10 cellular contexts compared by ENCODE assay signal in the genomic region with DNA sequence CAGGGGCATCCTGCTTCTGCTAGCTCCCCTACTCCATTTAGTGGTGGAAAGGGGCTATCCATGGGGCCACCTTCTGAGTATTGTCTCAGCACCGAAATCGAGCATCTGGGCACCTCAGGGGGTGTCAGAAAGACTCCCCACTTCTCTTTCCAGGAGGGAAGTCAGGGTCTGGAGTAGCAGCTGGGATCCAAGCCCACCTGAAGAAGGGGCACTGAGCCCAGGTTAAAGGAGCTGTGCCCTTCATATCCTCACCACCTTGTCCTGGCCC. TPM values are rescaled to one million over a fixed set of nuclear protein-coding genes. Genes with fewer than 3 reads are reported as not detected.
DNase-seq lines count a peak whose midpoint lies in the region; ATAC-seq and TF ChIP-seq lines count a peak whose summit lies in the region.
"Had no signal": no experiment of that assay in that cellular context is flagged by ENCODE, and none has a peak within 500 bp of the region (broad histone marks: within the 10 kb centered on the region; RNA-seq: fewer than 3 reads in every experiment).

No MANE protein-coding gene starts in this region.

- peaks cover 21% of the 10 kb centered on the region for H3K27me3 ChIP-seq in HUES64 (ENCODE audit: insufficient read depth, low read length)
- peaks cover 0 to 14% (median 0%) of the 10 kb centered on the region in 45 donors for H3K27me3 ChIP-seq in dorsolateral prefrontal cortex
- peaks cover 48% of the 10 kb centered on the region for H3K27me3 ChIP-seq in mucosa of stomach (ENCODE audit: control insufficient read depth, insufficient read depth, low read length)
- H3K27me3 ChIP-seq in thyroid gland = no peaks in the 10 kb centered on the region

- peaks cover 12 to 18% (median 15%) of the 10 kb centered on the region in 3 donors for H3K4me1 Mint-ChIP-seq in T-cell
- no peaks in the 10 kb centered on the region for H3K4me1 Mint-ChIP-seq in activated T-helper 17 cell treated with anti-CD3 and anti-CD28 coated beads, Interleukin-2, amount 50 U/mL, for 72 hours

- CTCF ChIA-PET in T-cell (lab: Charles Lee) = interaction anchor here in 1 of 2 donors (0.6 kb wide), 1 partner anchor 382 kb away, joined by 5 read pairs; no protein-coding TSS in a partner anchor

- POLR2A ChIA-PET in T-cell (lab: Charles Lee) = no interaction called here

- TF ChIP-seq POLR2A in thyroid gland (IDR thresholded peaks at IDR 0.05) = no peak

- no peak overlapping the region for H3K4me3 Mint-ChIP-seq in T-cell
- H3K4me3 Mint-ChIP-seq in activated T-helper 17 cell treated with anti-CD3 and anti-CD28 coated beads, Interleukin-2, amount 50 U/mL, for 72 hours = no peak overlapping the region
- H3K4me3 Mint-ChIP-seq: activated naive CD4-positive, alpha-beta T cell treated with anti-CD3 and anti-CD28 coated beads, Interleukin-2, amount 10 ng/mL, durations not matched to agents 7 days and 5 days had no signal

- H3K36me3 Mint-ChIP-seq in T-cell = no peaks in the 10 kb centered on the region
- H3K36me3 Mint-ChIP-seq in activated T-helper 17 cell treated with anti-CD3 and anti-CD28 coated beads, Interleukin-2, amount 50 U/mL, for 72 hours (ENCODE audit: low read depth) = no peaks in the 10 kb centered on the region
- H3K36me3 Mint-ChIP-seq: activated naive CD4-positive, alpha-beta T cell treated with anti-CD3 and anti-CD28 coated beads, Interleukin-2, amount 10 ng/mL, durations not matched to agents 7 days and 5 days had no signal

- H3K27ac ChIP-seq in HUES64 (ENCODE audit: low read depth, low read length) = peak overlapping the region; percentile 77; the same call in 1 of the 2 replicates
- H3K27ac ChIP-seq in dorsolateral prefrontal cortex = peak overlapping the region; percentile 66 to 99 (median 95)
- peak overlapping the region in 2 of 3 donors; percentile 63 to 65 for H3K27ac ChIP-seq in thyroid gland

- DNase-seq in dorsolateral prefrontal cortex (no peak), thyroid gland (no peak), T-cell (no peak), A172 (ENCODE audit: low spot score) (no peak)
- DNase-seq: activated naive CD4-positive, alpha-beta T cell treated with anti-CD3 and anti-CD28 coated beads, Interleukin-2, amount 10 ng/mL, durations not matched to agents 7 days and 5 days; NCI-H1417 treated with DMSO at 0.1 percent for 48 hours; stimulated activated CD4-positive, alpha-beta T cell treated with anti-CD3 and anti-CD28 coated beads, Interleukin-4, amount 100 ng/mL, for 4 hours had no signal

- H3K4me3 ChIP-seq in HUES64 (ENCODE audit: low read length) (peak overlapping the region; percentile 79), dorsolateral prefrontal cortex (peak overlapping the region in 52 of 59 donors; percentile 1 to 72 (median 39)), mucosa of stomach (ENCODE audit: low read length) (no peak overlapping the region), thyroid gland (replicated peaks in 1 of 3) (no peak overlapping the region)

- H3K9me3 Mint-ChIP-seq in T-cell = no peaks in the 10 kb centered on the region
- no peaks in the 10 kb centered on the region for H3K9me3 Mint-ChIP-seq in activated T-helper 17 cell treated with anti-CD3 and anti-CD28 coated beads, Interleukin-2, amount 50 U/mL, for 72 hours
- H3K9me3 Mint-ChIP-seq: activated naive CD4-positive, alpha-beta T cell treated with anti-CD3 and anti-CD28 coated beads, Interleukin-2, amount 10 ng/mL, durations not matched to agents 7 days and 5 days had no signal

- peaks cover 21 to 32% of the 10 kb centered on the region in 2 donors for H3K27me3 Mint-ChIP-seq in T-cell
- peaks cover 17% of the 10 kb centered on the region for H3K27me3 Mint-ChIP-seq in activated T-helper 17 cell treated with anti-CD3 and anti-CD28 coated beads, Interleukin-2, amount 50 U/mL, for 72 hours

- no peak overlapping the region for H3K27ac Mint-ChIP-seq in T-cell
- H3K27ac Mint-ChIP-seq in activated T-helper 17 cell treated with anti-CD3 and anti-CD28 coated beads, Interleukin-2, amount 50 U/mL, for 72 hours = no peak overlapping the region
- H3K27ac Mint-ChIP-seq: activated naive CD4-positive, alpha-beta T cell treated with anti-CD3 and anti-CD28 coated beads, Interleukin-2, amount 10 ng/mL, durations not matched to agents 7 days and 5 days had no signal

- H3K36me3 ChIP-seq in HUES64 (ENCODE audit: insufficient read depth, low read length) (peaks cover 17% of the 10 kb centered on the region; the same call in 1 of the 2 replicates), mucosa of stomach (ENCODE audit: control insufficient read depth, insufficient read depth, low read length) (no peaks in the 10 kb centered on the region), thyroid gland (no peaks in the 10 kb centered on the region)

- 13% methylated on average over 2 of the region's 2 CpGs for WGBS in HUES64
- 48% methylated on average over 2 of the region's 2 CpGs; no CpG with 5 or more reads in 1 of the 2 donors for WGBS in thyroid gland, 2 donors

- ATAC-seq in T-cell (replicated peaks in 1 of 4) = no peak
- no peak for ATAC-seq in activated T-helper 17 cell treated with anti-CD3 and anti-CD28 coated beads, Interleukin-2, amount 50 U/mL, for 72 hours (replicated peaks)

- H3K4me1 ChIP-seq in HUES64 (ENCODE audit: insufficient read depth, low read length) (peaks cover 31% of the 10 kb centered on the region), mucosa of stomach (ENCODE audit: control insufficient read depth, insufficient read depth, low read length) (peaks cover 7% of the 10 kb centered on the region), thyroid gland (peaks cover 0 to 37% of the 10 kb centered on the region in 2 donors)

- intact Hi-C loops in dorsolateral prefrontal cortex (cut with DNase I) = loop anchor here in 1 of 2 donors (5.0 kb wide), 1 partner anchor 41 kb away; the partner anchor contains the start of gene CCDC136
- intact Hi-C loops in thyroid gland (cut with DNase I) = no loop called here

- H3K9ac ChIP-seq in HUES64 (ENCODE audit: low read depth, low read length) = peak overlapping the region; percentile 40; the same call in 1 of the 2 replicates
- peak overlapping the region; percentile 22 for H3K9ac ChIP-seq in mucosa of stomach (ENCODE audit: low read length)

- H3K9me3 ChIP-seq in HUES64 (ENCODE audit: insufficient read depth, low read depth, low read length) = no peaks in the 10 kb centered on the region
- H3K9me3 ChIP-seq in mucosa of stomach (ENCODE audit: control insufficient read depth, low read length) = no peaks in the 10 kb centered on the region
- H3K9me3 ChIP-seq in thyroid gland = no peaks in the 10 kb centered on the region

- TF ChIP-seq CTCF in dorsolateral prefrontal cortex (IDR thresholded peaks at IDR 0.05 in 54 of 56, conservative IDR thresholded peaks at IDR 0.05 in 2 of 56; ENCODE audit: low read depth in 1 of 56, partially characterized antibody in 56 of 56) (no peak), thyroid gland (IDR thresholded peaks at IDR 0.05) (no peak)

RNA-seq across cellular contexts. Expression of gene FLNC, which starts 2.6 kb away (rescaled TPM):
- 13.6 TPM for polyA plus RNA-seq in HUES64 (2013, experiment 1 of 2)
- polyA plus RNA-seq in HUES64 (2013, experiment 2 of 2) = 13.6 TPM
- total RNA-seq in dorsolateral prefrontal cortex = 10 to 100 TPM in 70 of 120 experiments, 1 to 10 TPM in 50; 4.1 to 35.8 (median 10.9) TPM
- 10 to 100 TPM in 2 of 4 donors, 1 to 10 TPM in 2; 5.7 to 12.6 (median 9.3) TPM for total RNA-seq in thyroid gland
- total RNA-seq in T-cell = under 1 TPM; 0.05 to 0.93 (median 0.38) TPM
- 23.1 and 33.3 TPM in 2 replicates for total RNA-seq in A172 (2014; rRNA removed; shearing (Covaris generic))
- total RNA-seq in activated T-helper 17 cell treated with anti-CD3 and anti-CD28 coated beads, Interleukin-2, amount 50 U/mL, for 72 hours = under 1 TPM; 0.02 to 0.05 TPM

RNA-seq across cellular contexts. Expression of gene ATP6V1F, which starts 29.8 kb away (rescaled TPM):
- 86.3 TPM for polyA plus RNA-seq in HUES64 (2013, experiment 1 of 2)
- 114 TPM for polyA plus RNA-seq in HUES64 (2013, experiment 2 of 2)
- total RNA-seq in dorsolateral prefrontal cortex (100 to 1,000 TPM; 118 to 295 (median 219) TPM), thyroid gland (100 to 1,000 TPM in 1 of 4 donors, 10 to 100 TPM in 3; 49.6 to 109 (median 86.6) TPM), T-cell (10 to 100 TPM; 62.6 to 78.1 (median 75.5) TPM)
- 157 and 171 TPM in 2 replicates for total RNA-seq in A172 (2014; rRNA removed; shearing (Covaris generic))
- 100 to 1,000 TPM in 1 of 2 donors, 10 to 100 TPM in 1; 69.9 to 127 TPM for total RNA-seq in activated T-helper 17 cell treated with anti-CD3 and anti-CD28 coated beads, Interleukin-2, amount 50 U/mL, for 72 hours

RNA-seq across cellular contexts. Expression of gene CCDC136, which starts 41.0 kb away (rescaled TPM):
- polyA plus RNA-seq in HUES64 (2013, experiment 1 of 2) = 19.3 TPM
- polyA plus RNA-seq in HUES64 (2013, experiment 2 of 2) = 26.7 TPM
- 100 to 1,000 TPM in 65 of 120 experiments, 10 to 100 TPM in 55; 53.0 to 145 (median 101) TPM for total RNA-seq in dorsolateral prefrontal cortex
- 1 to 10 TPM; 4.4 to 4.9 (median 4.6) TPM for total RNA-seq in thyroid gland
- total RNA-seq in T-cell = 10 to 100 TPM in 4 of 5 donors, 1 to 10 TPM in 1; 7.6 to 15.7 (median 14.6) TPM
- 5.3 and 7.0 TPM in 2 replicates for total RNA-seq in A172 (2014; rRNA removed; shearing (Covaris generic))
- 10 to 100 TPM; 11.7 to 15.4 TPM for total RNA-seq in activated T-helper 17 cell treated with anti-CD3 and anti-CD28 coated beads, Interleukin-2, amount 50 U/mL, for 72 hours

RNA-seq across cellular contexts. Expression of gene OPN1SW, which starts 57.2 kb away (rescaled TPM):
- not detected for polyA plus RNA-seq in HUES64 (2013, experiment 1 of 2)
- polyA plus RNA-seq in HUES64 (2013, experiment 2 of 2) = not detected
- 1 to 10 TPM in 4 of 120 experiments, under 1 TPM in 4, not detected in 112; 0.39 to 7.6 (median 3.2) TPM for total RNA-seq in dorsolateral prefrontal cortex
- not detected for total RNA-seq in thyroid gland
- not detected for total RNA-seq in T-cell
- total RNA-seq in A172 (2014; rRNA removed; shearing (Covaris generic)) = not detected in 2 replicates
- total RNA-seq in activated T-helper 17 cell treated with anti-CD3 and anti-CD28 coated beads, Interleukin-2, amount 50 U/mL, for 72 hours = not detected

Comparison
In these comparisons a context has a peak if more than half of its experiments do, and no peak if none do; other contexts are left out.
1. H3K4me3 ChIP-seq: peak in HUES64 (single experiment) and dorsolateral prefrontal cortex (52 of 59); none in mucosa of stomach (single experiment) and thyroid gland (0 of 3).
2. Peak in every context shown above with its lines, with median percentiles within 50 percentile points of each other: H3K27ac ChIP-seq.